Comparison of ENCODE assay signal across 8 cellular contexts in the genomic region with DNA sequence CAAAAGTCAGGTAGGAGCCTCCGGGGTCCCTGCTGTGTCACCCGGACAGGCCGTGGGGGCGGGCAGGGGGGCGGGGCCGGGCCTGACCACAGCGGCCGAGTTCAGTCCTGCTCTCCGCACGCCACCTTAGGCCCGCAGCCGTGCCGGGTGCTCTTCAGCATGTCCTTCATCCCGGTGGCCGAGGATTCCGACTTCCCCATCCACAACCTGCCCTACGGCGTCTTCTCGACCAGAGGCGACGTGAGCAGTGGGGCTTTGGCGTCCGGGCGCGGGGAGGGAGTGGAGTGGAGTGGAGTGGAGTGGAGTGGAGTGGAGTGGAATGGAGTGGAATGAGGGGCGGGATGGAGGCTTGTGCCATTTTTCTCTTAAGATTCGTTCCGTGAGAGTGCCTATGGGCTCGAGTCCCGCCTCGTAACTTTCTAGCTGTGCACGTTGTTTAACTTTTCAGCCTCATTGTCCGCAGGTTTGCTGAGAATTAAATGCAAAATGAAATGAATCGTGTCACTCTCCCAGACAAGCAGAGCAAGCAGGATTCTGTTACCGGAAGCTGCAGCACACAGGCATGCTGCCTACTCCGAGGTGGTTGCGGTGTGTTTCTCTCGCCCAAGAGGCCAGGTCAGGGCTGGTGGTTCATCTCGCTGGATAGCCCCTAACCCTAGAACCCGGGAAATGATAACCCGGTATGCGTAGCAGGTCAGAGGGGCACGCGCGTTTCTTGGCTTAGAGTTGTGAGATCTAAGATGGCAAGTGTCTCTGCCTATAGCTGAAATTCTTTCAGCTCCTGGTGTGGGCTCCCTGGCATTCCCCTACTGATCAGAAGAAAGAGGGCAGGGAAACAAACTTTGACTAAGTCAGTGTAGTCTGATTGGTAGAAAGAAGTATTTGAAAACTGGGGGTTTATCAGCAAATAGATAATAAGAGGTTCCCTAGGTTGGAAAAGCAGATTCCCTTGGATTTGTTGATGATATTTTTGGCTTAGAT. TPM values are rescaled to one million over a fixed set of nuclear protein-coding genes. Genes with fewer than 3 reads are reported as not detected.
DNase-seq lines count a peak whose midpoint lies in the region; ATAC-seq and TF ChIP-seq lines count a peak whose summit lies in the region.

A gene (plus strand): TSS at position 104 of the 981 bp plus-strand sequence. CDS start 56 bp downstream, at position 160.

- H3K27me3 Mint-ChIP-seq in T-helper 2 cell treated with Interferon-gamma antibody and Interleukin-4, amounts not matched to agents 5 μg/mL and 100 μg/mL, for 36 hours (ENCODE audit: low read depth) = peaks cover 6% of the 10 kb centered on the region

- peak within 1 kb of the TSS; percentile 68 for H3K9ac ChIP-seq in HUES48 (ENCODE audit: low read depth, low read length)

- peak within 1 kb of the TSS; percentile 51 for H3K27ac ChIP-seq in HUES48 (ENCODE audit: low read depth, low read length)

- no peaks in the 10 kb centered on the region for H3K9me3 ChIP-seq in HUES48 (ENCODE audit: control insufficient read depth, insufficient read depth, low read length)

- peak within 1 kb of the TSS; percentile 92 for H3K4me3 Mint-ChIP-seq in T-helper 2 cell treated with Interferon-gamma antibody and Interleukin-4, amounts not matched to agents 5 μg/mL and 100 μg/mL, for 36 hours

- ATAC-seq in GM21381 (IDR thresholded peaks at IDR 0.05; ENCODE audit: unreplicated experiment) = peak; percentile 52

- peak within 1 kb of the TSS; percentile 94 for H3K27ac Mint-ChIP-seq in T-helper 2 cell treated with Interferon-gamma antibody and Interleukin-4, amounts not matched to agents 5 μg/mL and 100 μg/mL, for 36 hours

- DNase-seq in DMS53 (lab: John Stamatoyannopoulos, UW) (peak; percentile 85), cardiac fibroblast (ENCODE audit: low read depth in 2 of 2) (peak in 1 of 2 donors; percentile 62), kidney epithelial cell (ENCODE audit: low read depth) (no peak), NCI-H2107 (lab: John Stamatoyannopoulos, UW) (no peak)
- peak; percentile 61 for DNase-seq in T-helper 2 cell treated with Interferon-gamma antibody and Interleukin-4, amounts not matched to agents 5 μg/mL and 100 μg/mL, for 36 hours (ENCODE audit: low spot score)
- peak; percentile 59 for DNase-seq in stimulated activated CD4-positive, alpha-beta T cell treated with anti-CD3 and anti-CD28 coated beads, Interleukin-15, amount 100 ng/mL, for 24 hours

- H3K36me3 ChIP-seq in HUES48 (ENCODE audit: control insufficient read depth, insufficient read depth, low read length) (peaks cover 4% of the 10 kb centered on the region), kidney epithelial cell (ENCODE audit: control insufficient read depth, insufficient read depth, low read length) (no peaks in the 10 kb centered on the region)

- TF ChIP-seq CTCF in cardiac fibroblast (IDR thresholded peaks at IDR 0.05; ENCODE audit: low read depth, low read length) (no peak), kidney epithelial cell (IDR thresholded peaks at IDR 0.05; ENCODE audit: insufficient read depth, low read length, poor library complexity, severe bottlenecking) (no peak)

- no peaks in the 10 kb centered on the region for H3K9me3 Mint-ChIP-seq in T-helper 2 cell treated with Interferon-gamma antibody and Interleukin-4, amounts not matched to agents 5 μg/mL and 100 μg/mL, for 36 hours

- peak within 1 kb of the TSS; percentile 79 for H3K4me3 ChIP-seq in HUES48 (ENCODE audit: low read depth, low read length)
- H3K4me3 ChIP-seq in cardiac fibroblast (replicated peaks in 1 of 2; ENCODE audit: low read depth in 2 of 2, low read length in 2 of 2) = peak within 1 kb of the TSS; percentile 67 to 71
- H3K4me3 ChIP-seq in kidney epithelial cell (ENCODE audit: low read depth, low read length) = peak within 1 kb of the TSS; percentile 67

- H3K4me1 Mint-ChIP-seq in T-helper 2 cell treated with Interferon-gamma antibody and Interleukin-4, amounts not matched to agents 5 μg/mL and 100 μg/mL, for 36 hours (ENCODE audit: low read depth) = peaks cover 29% of the 10 kb centered on the region

- H3K27me3 ChIP-seq in HUES48 (ENCODE audit: control insufficient read depth, insufficient read depth, low read length) (no peaks in the 10 kb centered on the region), kidney epithelial cell (ENCODE audit: control insufficient read depth, insufficient read depth, low read length) (no peaks in the 10 kb centered on the region)

- peaks cover 11% of the 10 kb centered on the region for H3K36me3 Mint-ChIP-seq in T-helper 2 cell treated with Interferon-gamma antibody and Interleukin-4, amounts not matched to agents 5 μg/mL and 100 μg/mL, for 36 hours (ENCODE audit: low read depth)

- H3K4me1 ChIP-seq in HUES48 (ENCODE audit: control insufficient read depth, insufficient read depth, low read length) = peaks cover 17% of the 10 kb centered on the region; the same call in 1 of the 2 replicates

RNA-seq across cellular contexts. Expression of the gene that starts here (rescaled TPM):
- 21.1 and 26.9 TPM in 2 replicates for total RNA-seq in kidney epithelial cell

Comparison
In these comparisons a context has a peak if more than half of its experiments do, and no peak if none do; other contexts are left out.
1. DNase-seq: peak in DMS53 (single experiment), T-helper 2 cell treated with Interferon-gamma antibody and Interleukin-4, amounts not matched to agents 5 μg/mL and 100 μg/mL, for 36 hours (single experiment) and stimulated activated CD4-positive, alpha-beta T cell treated with anti-CD3 and anti-CD28 coated beads, Interleukin-15, amount 100 ng/mL, for 24 hours (single experiment); none in kidney epithelial cell (single experiment) and NCI-H2107 (single experiment).
2. Peak in every context shown above with its lines, with median percentiles within 50 percentile points of each other: H3K4me3 ChIP-seq.